22 cellular contexts compared by ENCODE assay signal in genomic region chr2:168713325-168713724, GRCh38.
"Had no signal": no experiment of that assay in that cellular context is flagged by ENCODE, and none has a peak within 500 bp of the region (broad histone marks: within the 10 kb centered on the region; RNA-seq: fewer than 3 reads in every experiment).

No MANE protein-coding gene starts in this region.

- H3K4me3 Mint-ChIP-seq: dendritic cell treated with granulocyte-macrophage colony-stimulating factor and Interleukin-4, amounts not matched to agents 40 ng/mL and 50 ng/mL, for 4 days; endodermal cell; naive thymus-derived CD8-positive, alpha-beta T cell; nephron progenitor cell; stimulated activated naive CD8-positive, alpha-beta T cell treated with anti-CD3 and anti-CD28 coated beads, Interleukin-15, amount 100 ng/mL, for 72 hours had no signal

- FAIRE-seq: islet of Langerhans had no signal

- ATAC-seq: heart right ventricle; left cardiac atrium; left lung; naive thymus-derived CD8-positive, alpha-beta T cell; sciatic nerve; stimulated activated naive CD8-positive, alpha-beta T cell treated with anti-CD3 and anti-CD28 coated beads, Interleukin-15, amount 100 ng/mL, for 72 hours had no signal

- H3K27ac Mint-ChIP-seq: dendritic cell treated with granulocyte-macrophage colony-stimulating factor and Interleukin-4, amounts not matched to agents 40 ng/mL and 50 ng/mL, for 4 days; endodermal cell; nephron progenitor cell had no signal

- H3K27me3 Mint-ChIP-seq: dendritic cell treated with granulocyte-macrophage colony-stimulating factor and Interleukin-4, amounts not matched to agents 40 ng/mL and 50 ng/mL, for 4 days; naive thymus-derived CD8-positive, alpha-beta T cell; stimulated activated naive CD8-positive, alpha-beta T cell treated with anti-CD3 and anti-CD28 coated beads, Interleukin-15, amount 100 ng/mL, for 72 hours had no signal

- H3K9me3 Mint-ChIP-seq: dendritic cell treated with granulocyte-macrophage colony-stimulating factor and Interleukin-4, amounts not matched to agents 40 ng/mL and 50 ng/mL, for 4 days; endodermal cell; naive thymus-derived CD8-positive, alpha-beta T cell; nephron progenitor cell; stimulated activated naive CD8-positive, alpha-beta T cell treated with anti-CD3 and anti-CD28 coated beads, Interleukin-15, amount 100 ng/mL, for 72 hours had no signal

- DNase-seq: effector CD8-positive, alpha-beta T cell; endodermal cell; foreskin melanocyte; glutamatergic neuron; heart right ventricle; hippocampal formation; left cardiac atrium; left lung; mesendoderm; naive thymus-derived CD8-positive, alpha-beta T cell; nephron progenitor cell; nucleus accumbens; stimulated activated CD4-positive, alpha-beta T cell treated with anti-CD3 and anti-CD28 coated beads, Interleukin-12 subunit alpha, Interleukin-12 subunit beta, amount 100 ng/mL, for 4 hours; stimulated activated CD4-positive, alpha-beta T cell treated with anti-CD3 and anti-CD28 coated beads, Interleukin-1b, Interleukin-23, amount 100 ng/mL, for 48 hours; stimulated activated CD4-positive, alpha-beta T cell treated with anti-CD3 and anti-CD28 coated beads, Interleukin-4, amount 100 ng/mL, for 1 hour; stimulated activated CD8-positive, alpha-beta memory T cell treated with anti-CD3 and anti-CD28 coated beads, Interleukin-4, amount 100 ng/mL, for 48 hours; stimulated activated naive CD4-positive, alpha-beta T cell; stimulated activated naive CD8-positive, alpha-beta T cell treated with anti-CD3 and anti-CD28 coated beads, Interleukin-15, amount 100 ng/mL, for 72 hours; transverse colon had no signal
